In the genomic region with DNA sequence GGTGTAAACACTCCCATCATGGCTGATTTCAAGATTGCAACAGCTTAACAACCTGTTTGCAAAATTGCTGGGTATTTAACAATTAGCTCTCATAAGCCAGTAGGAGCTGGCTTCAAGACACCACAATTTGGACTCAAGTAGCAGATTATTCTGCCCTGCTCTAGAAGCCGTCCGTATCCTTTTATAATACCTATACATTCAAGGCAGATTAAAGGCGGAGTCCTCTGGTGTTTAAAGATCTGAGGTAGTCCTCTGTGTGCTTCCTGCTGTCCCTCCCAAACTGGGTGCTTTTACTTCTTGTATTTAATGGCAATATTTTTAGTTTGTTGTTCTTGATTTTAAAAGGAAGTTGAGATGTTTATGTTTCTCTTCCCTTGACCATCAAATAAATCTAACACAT, we compare ENCODE assay signal across 20 cellular contexts.
DNase-seq lines count a peak whose midpoint lies in the region; ATAC-seq and TF ChIP-seq lines count a peak whose summit lies in the region.
"Had no signal": no experiment of that assay in that cellular context is flagged by ENCODE, and none has a peak within 500 bp of the region (broad histone marks: within the 10 kb centered on the region; RNA-seq: fewer than 3 reads in every experiment).

No MANE protein-coding gene starts in this region.

- no peaks in the 10 kb centered on the region for H3K9me3 ChIP-seq in HEK293 (ENCODE audit: control insufficient read depth, insufficient read depth, low read depth, low read length)
- H3K9me3 ChIP-seq: BLaER1, Caco-2 had no signal

- no peak for TF ChIP-seq CTCF in HEK293 (tag by site-specific recombination; IDR thresholded peaks at IDR 0.05)

- no peaks in the 10 kb centered on the region for H3K4me1 ChIP-seq in HEK293 (ENCODE audit: control insufficient read depth, insufficient read depth, low read length)
- H3K4me1 ChIP-seq: BLaER1, Caco-2 had no signal

- POLR2A ChIA-PET in HEK293 (lab: Yijun Ruan, JAX): no interaction called here

- ATAC-seq in esophagus mucosa (peak; percentile 59), GM21576 (IDR thresholded peaks at IDR 0.05; ENCODE audit: unreplicated experiment) (no peak), HG03139 (IDR thresholded peaks at IDR 0.05; ENCODE audit: unreplicated experiment) (no peak)
- ATAC-seq: CD8-positive, alpha-beta T cell; HCT116 had no signal

- H3K36me3 ChIP-seq in HEK293 (ENCODE audit: control insufficient read depth in 2 of 2, insufficient read depth in 1 of 2, low read length in 2 of 2): no peaks in the 10 kb centered on the region
- H3K36me3 ChIP-seq: BLaER1 had no signal

- H3K4me3 ChIP-seq in HEK293 (ENCODE audit: low read depth, low read length): no peak overlapping the region
- H3K4me3 ChIP-seq: BLaER1, GM23248 had no signal

- CTCF ChIA-PET in HEK293 (lab: Yijun Ruan, JAX): no interaction called here

- H3K27ac ChIP-seq in HEK293 (ENCODE audit: extremely low read depth, low read depth, low read length): no peak overlapping the region
- H3K27ac ChIP-seq: 22Rv1, BLaER1, C4-2B, GM23248 had no signal

- peak; percentile 78 for DNase-seq in NCI-H748 (lab: John Stamatoyannopoulos, UW; ENCODE audit: unreplicated experiment)
- no peak for DNase-seq in NCI-H748 treated with DMSO at 0.1 percent for 48 hours (lab: John Stamatoyannopoulos, UW)
- DNase-seq: Caco-2; CD4-positive, CD25-positive, alpha-beta regulatory T cell; CD8-positive, alpha-beta T cell; DMS 273 treated with DMSO at 0.1 percent for 48 hours; DMS79; EL; GDM1; GM23248; H9; HFFc6 had no signal

TF ChIP-seq in HEK293, 187 proteins besides CTCF, POLR2A, EP300 and RAD21:
- TF ChIP-seq ZNF132 (tag by site-specific recombination; IDR thresholded peaks at IDR 0.05; ENCODE audit: borderline replicate concordance) (no peak), SCRT1 (tag by site-specific recombination; IDR thresholded peaks at IDR 0.05; ENCODE audit: borderline replicate concordance) (peak; percentile 18; the same call in 1 of the 2 replicates), KLF9 (tag by site-specific recombination; IDR thresholded peaks at IDR 0.05; ENCODE audit: low read depth) (no peak), ZNF777 (tag by site-specific recombination; IDR thresholded peaks at IDR 0.05; ENCODE audit: borderline replicate concordance) (no peak), GLI2 (tag by site-specific recombination; IDR thresholded peaks at IDR 0.05; ENCODE audit: borderline replicate concordance, low read depth) (no peak), SCRT2 (tag by site-specific recombination; IDR thresholded peaks at IDR 0.05) (0 out of 2 replicates have a peak, but pooled peaks have one; percentile 17), OVOL3 (tag by site-specific recombination; IDR thresholded peaks at IDR 0.05) (no peak), ZNF837 (tag by site-specific recombination; IDR thresholded peaks at IDR 0.05) (no peak)
- TF ChIP-seq, protein P1, sequence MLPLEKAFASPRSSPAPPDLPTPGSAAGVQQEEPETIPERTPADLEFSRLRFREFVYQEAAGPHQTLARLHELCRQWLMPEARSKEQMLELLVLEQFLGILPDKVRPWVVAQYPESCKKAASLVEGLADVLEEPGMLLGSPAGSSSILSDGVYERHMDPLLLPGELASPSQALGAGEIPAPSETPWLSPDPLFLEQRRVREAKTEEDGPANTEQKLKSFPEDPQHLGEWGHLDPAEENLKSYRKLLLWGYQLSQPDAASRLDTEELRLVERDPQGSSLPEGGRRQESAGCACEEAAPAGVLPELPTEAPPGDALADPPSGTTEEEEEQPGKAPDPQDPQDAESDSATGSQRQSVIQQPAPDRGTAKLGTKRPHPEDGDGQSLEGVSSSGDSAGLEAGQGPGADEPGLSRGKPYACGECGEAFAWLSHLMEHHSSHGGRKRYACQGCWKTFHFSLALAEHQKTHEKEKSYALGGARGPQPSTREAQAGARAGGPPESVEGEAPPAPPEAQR (tag by site-specific recombination; IDR thresholded peaks at IDR 0.05): no peak
